In the genomic region with DNA sequence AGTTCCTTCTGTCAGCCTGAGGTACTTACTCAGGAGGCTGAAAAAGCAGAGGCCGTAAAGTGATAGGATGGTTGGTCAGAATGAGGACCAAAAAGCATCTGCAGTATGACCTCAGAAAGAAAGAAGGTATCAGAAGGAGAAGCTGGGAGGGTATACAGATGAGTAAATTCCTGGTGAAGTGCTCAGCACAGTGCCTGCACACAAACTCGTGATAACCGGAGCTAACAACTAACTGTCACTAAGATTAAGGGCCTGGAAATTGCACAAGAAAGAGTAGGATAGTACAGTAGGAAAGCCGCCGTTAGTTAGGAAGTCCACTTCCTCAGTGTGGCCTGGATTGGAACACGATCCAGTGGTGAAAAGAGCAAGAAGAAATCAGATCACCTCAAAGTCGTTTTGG, we compare ENCODE assay signal across 18 cellular contexts.
"Had no signal": no experiment of that assay in that cellular context is flagged by ENCODE, and none has a peak within 500 bp of the region (broad histone marks: within the 10 kb centered on the region; RNA-seq: fewer than 3 reads in every experiment).

No MANE protein-coding gene starts in this region.

- H3K27me3 Mint-ChIP-seq: activated naive CD4-positive, alpha-beta T cell treated with anti-CD3 and anti-CD28 coated beads, Interleukin-2, amount 50 U/mL, for 24 hours; stimulated activated memory B cell treated with anti-CD40 and anti-IgM and Interleukin-4, amounts not matched to agents 10 μg/mL and 1 μg/mL and 100 μg/mL, for 72 hours; T-cell had no signal

- H3K36me3 ChIP-seq: colonic mucosa had no signal

- H3K27me3 ChIP-seq: adrenal gland, colonic mucosa, foreskin keratinocyte, thyroid gland had no signal

- H3K27ac Mint-ChIP-seq: activated naive CD4-positive, alpha-beta T cell treated with anti-CD3 and anti-CD28 coated beads, Interleukin-2, amount 50 U/mL, for 24 hours; activated T-helper 2 cell treated with anti-CD3 and anti-CD28 coated beads, Interferon-gamma antibody, Interleukin-2, Interleukin-4, amounts not matched to agents 10 μg/mL and 5 μg/mL and 100 μg/mL, durations not matched to agents 14 hours and 24 hours and 36 hours; stimulated activated memory B cell treated with anti-CD40 and anti-IgM and Interleukin-4, amounts not matched to agents 10 μg/mL and 1 μg/mL and 100 μg/mL, for 72 hours; T-cell had no signal

- H3K4me3 ChIP-seq: adrenal gland, colonic mucosa, lower lobe of right lung, thyroid gland had no signal

- DNase-seq: activated CD4-positive, alpha-beta T cell treated with anti-CD3 and anti-CD28 coated beads, Interleukin-2, amount 50 U/mL, for 1 hour; activated T-cell treated with anti-CD3 and anti-CD28 coated beads, Interleukin-2, amount 50 U/mL, for 1 hour; adrenal gland; colonic mucosa; foreskin keratinocyte; left cardiac atrium; lower lobe of right lung; midbrain; stimulated activated CD4-positive, alpha-beta T cell treated with anti-CD3 and anti-CD28 coated beads, Interleukin-2, amount 100 ng/mL, for 48 hours; T-cell; T-helper 9 cell; thyroid gland had no signal

- ATAC-seq: activated CD4-positive, CD25-positive, alpha-beta regulatory T cell treated with anti-CD3 and anti-CD28 coated beads, Interleukin-2, amount 50 U/mL, for 24 hours; esophagus mucosa; foreskin keratinocyte; left cardiac atrium; lower lobe of right lung; stimulated activated memory B cell treated with anti-CD40 and anti-IgM and Interleukin-4, amounts not matched to agents 10 μg/mL and 1 μg/mL and 100 μg/mL, for 72 hours; T-cell had no signal

- H3K4me1 ChIP-seq: colonic mucosa had no signal

- H3K27ac ChIP-seq: adrenal gland, colonic mucosa, foreskin keratinocyte, lower lobe of right lung, thyroid gland had no signal

- H3K4me3 Mint-ChIP-seq: activated naive CD4-positive, alpha-beta T cell treated with anti-CD3 and anti-CD28 coated beads, Interleukin-2, amount 50 U/mL, for 24 hours; neural crest cell; stimulated activated memory B cell treated with anti-CD40 and anti-IgM and Interleukin-4, amounts not matched to agents 10 μg/mL and 1 μg/mL and 100 μg/mL, for 72 hours; T-cell had no signal

- H3K9me3 Mint-ChIP-seq: activated naive CD4-positive, alpha-beta T cell treated with anti-CD3 and anti-CD28 coated beads, Interleukin-2, amount 50 U/mL, for 24 hours; activated T-helper 2 cell treated with anti-CD3 and anti-CD28 coated beads, Interferon-gamma antibody, Interleukin-2, Interleukin-4, amounts not matched to agents 10 μg/mL and 5 μg/mL and 100 μg/mL, durations not matched to agents 14 hours and 24 hours and 36 hours; stimulated activated memory B cell treated with anti-CD40 and anti-IgM and Interleukin-4, amounts not matched to agents 10 μg/mL and 1 μg/mL and 100 μg/mL, for 72 hours had no signal
